ENCODE assay signal across 14 cellular contexts in the genomic region with DNA sequence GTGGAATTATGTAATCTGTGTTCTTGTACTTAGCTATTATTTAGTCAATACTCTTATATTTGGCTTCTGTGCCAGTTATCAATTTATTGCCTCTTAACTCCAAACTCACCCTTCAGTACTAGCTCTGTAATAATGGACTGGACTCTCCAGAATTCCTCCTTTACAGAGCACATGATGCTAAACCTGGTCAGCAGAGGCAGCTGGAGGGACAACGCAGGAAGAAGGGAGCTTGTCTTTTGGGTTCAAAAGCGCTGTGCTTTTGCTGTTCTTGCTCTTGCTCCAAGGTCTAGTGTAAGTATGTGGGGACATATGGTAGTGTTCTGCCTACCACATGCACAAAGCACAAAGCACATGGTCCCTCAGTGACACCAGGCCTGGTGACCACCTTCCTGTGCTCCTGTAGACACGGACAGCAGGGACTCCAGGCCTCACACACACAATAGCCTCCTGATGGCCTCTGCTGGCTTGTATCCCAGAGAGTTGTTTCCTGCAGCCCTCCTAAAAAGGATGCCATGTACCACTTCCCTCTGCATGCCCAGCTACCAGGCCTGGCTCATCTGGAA. TPM values are rescaled to one million over a fixed set of nuclear protein-coding genes. Genes with fewer than 3 reads are reported as not detected.
DNase-seq lines count a peak whose midpoint lies in the region; ATAC-seq and TF ChIP-seq lines count a peak whose summit lies in the region.
"Had no signal": no experiment of that assay in that cellular context is flagged by ENCODE, and none has a peak within 500 bp of the region (broad histone marks: within the 10 kb centered on the region; RNA-seq: fewer than 3 reads in every experiment).

No MANE protein-coding gene starts in this region.

- TF ChIP-seq RAD21 in Ishikawa (IDR thresholded peaks at IDR 0.05; ENCODE audit: low read depth) (peak; percentile 22; the same call in 1 of the 2 replicates), liver (IDR thresholded peaks at IDR 0.05) (peak in 1 of 2 donors; percentile 75)

- no peak overlapping the region for H3K27ac ChIP-seq in liver (ENCODE audit: low read depth in 1 of 2, low read length in 2 of 2)
- H3K27ac ChIP-seq in spleen, result no peak overlapping the region
- H3K27ac ChIP-seq: A549, colonic mucosa, suprapubic skin had no signal

- H3K9me3 ChIP-seq in liver (ENCODE audit: control insufficient read depth in 4 of 4, low read length in 3 of 4) (peaks cover 0 to 2% (median 0%) of the 10 kb centered on the region in 4 donors), spleen (peaks cover 0 to 13% (median 10%) of the 10 kb centered on the region in 8 donors)
- H3K9me3 ChIP-seq: A549, colonic mucosa, suprapubic skin had no signal

- WGBS in liver, result 91% methylated on average over 3 of the region's 3 CpGs
- 77 to 98% (median 78%) methylated on average over 3 of the region's 3 CpGs for WGBS in spleen, 5 donors

- H3K4me3 ChIP-seq in astrocyte of the spinal cord (ENCODE audit: low read depth, low read length) (no peak overlapping the region), liver (ENCODE audit: low read depth in 1 of 3, low read length in 3 of 3) (no peak overlapping the region), spleen (no peak overlapping the region)
- H3K4me3 ChIP-seq: A549, colonic mucosa, suprapubic skin had no signal

- H3K4me1 ChIP-seq in liver (ENCODE audit: control insufficient read depth in 4 of 4, insufficient read depth in 4 of 4, low read length in 3 of 4) (peaks cover 4 to 23% (median 10%) of the 10 kb centered on the region in 4 donors), spleen (peaks cover 13 to 83% (median 59%) of the 10 kb centered on the region in 6 donors)

- no peak for TF ChIP-seq POLR2A in spleen (IDR thresholded peaks at IDR 0.05)

- no peak for ATAC-seq in GM21390 (IDR thresholded peaks at IDR 0.05; ENCODE audit: unreplicated experiment)
- ATAC-seq: A549 had no signal

- intact Hi-C loops in spleen (cut with DNase I; ENCODE audit: low total_unique reads), result no loop called here

- H3K27me3 ChIP-seq in liver (ENCODE audit: control insufficient read depth in 4 of 4, insufficient read depth in 4 of 4, low read length in 3 of 4) (no peaks in the 10 kb centered on the region), spleen (replicated peaks in 1 of 7) (no peaks in the 10 kb centered on the region)
- H3K27me3 ChIP-seq: colonic mucosa, suprapubic skin had no signal

- TF ChIP-seq EP300 in Ishikawa (IDR thresholded peaks at IDR 0.05; ENCODE audit: borderline replicate concordance), result no peak

- DNase-seq in NCI-H2196 (lab: John Stamatoyannopoulos, UW; ENCODE audit: unreplicated experiment) (peak; percentile 22), NCI-H2196 treated with DMSO at 0.1 percent for 48 hours (lab: John Stamatoyannopoulos, UW; ENCODE audit: unreplicated experiment) (no peak), astrocyte of the spinal cord (ENCODE audit: low read depth, low spot score) (no peak), occipital lobe (lab: John Stamatoyannopoulos, UW) (no peak), spleen (no peak)
- DNase-seq: activated CD4-positive, alpha-beta T cell treated with anti-CD3 and anti-CD28 coated beads for 4 hours; activated T-cell treated with anti-CD3 and anti-CD28 coated beads for 4 hours; colonic mucosa; nucleus accumbens had no signal

- TF ChIP-seq CTCF in astrocyte of the spinal cord (IDR thresholded peaks at IDR 0.05; ENCODE audit: low read depth, low read length) (peak; percentile 21), liver (IDR thresholded peaks at IDR 0.05; ENCODE audit: low read depth, low read length, missing input control) (peak; percentile 13), spleen (IDR thresholded peaks at IDR 0.05 in 8 of 11, conservative IDR thresholded peaks at IDR 0.05 in 3 of 11) (no peak)

- in situ Hi-C loops in astrocyte of the spinal cord (cut with HindIII; ENCODE audit: low sequenced_read_pairs), result no loop called here

- H3K36me3 ChIP-seq in liver (ENCODE audit: control insufficient read depth in 4 of 4, insufficient read depth in 3 of 4, low read depth in 1 of 4, low read length in 3 of 4), result no peaks in the 10 kb centered on the region
- H3K36me3 ChIP-seq in spleen, result peaks cover 0 to 4% (median 0%) of the 10 kb centered on the region in 6 donors
- H3K36me3 ChIP-seq: colonic mucosa had no signal

- no peak overlapping the region for H3K9ac ChIP-seq in liver (ENCODE audit: low read depth in 1 of 2, low read length in 2 of 2)

TF ChIP-seq in Ishikawa, 13 proteins besides CTCF, POLR2A, EP300 and RAD21:
- TF ChIP-seq CREB1 (IDR thresholded peaks at IDR 0.05; ENCODE audit: low read depth), result no peak
- no peak for TF ChIP-seq EGR1 (IDR thresholded peaks at IDR 0.05)
- TF ChIP-seq TAF1 (IDR thresholded peaks at IDR 0.05; ENCODE audit: low read depth), result no peak
- no peak for TF ChIP-seq FOXM1 (IDR thresholded peaks at IDR 0.05; ENCODE audit: borderline replicate concordance, low read depth)
- TF ChIP-seq, protein P1, sequence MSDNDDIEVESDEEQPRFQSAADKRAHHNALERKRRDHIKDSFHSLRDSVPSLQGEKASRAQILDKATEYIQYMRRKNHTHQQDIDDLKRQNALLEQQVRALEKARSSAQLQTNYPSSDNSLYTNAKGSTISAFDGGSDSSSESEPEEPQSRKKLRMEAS (IDR thresholded peaks at IDR 0.05), result no peak
- TF ChIP-seq CEBPB (IDR thresholded peaks at IDR 0.05), result no peak
- TF ChIP-seq NFIC (IDR thresholded peaks at IDR 0.05), result no peak
- TF ChIP-seq TEAD4 (IDR thresholded peaks at IDR 0.05), result no peak
- no peak for TF ChIP-seq YY1 (IDR thresholded peaks at IDR 0.05; ENCODE audit: low read depth)
- TF ChIP-seq ZBTB7A (IDR thresholded peaks at IDR 0.05; ENCODE audit: low read depth), result no peak
TF ChIP-seq in Ishikawa: peak in this region for 0.

TF ChIP-seq in liver, 16 proteins besides CTCF, POLR2A, EP300 and RAD21:
- TF ChIP-seq HNF4A (conservative IDR thresholded peaks at IDR 0.05), result peak in 1 of 2 donors; percentile 28
- no peak for TF ChIP-seq JUND (IDR thresholded peaks at IDR 0.05)
TF ChIP-seq in liver: peak in this region for 1.

RNA-seq across cellular contexts. Expression of a gene that starts 46.1 kb away (rescaled TPM):
- 10 to 100 TPM; 14.8 to 23.4 TPM for total RNA-seq in liver
- 10 to 100 TPM in 1 of 2 donors, 1 to 10 TPM in 1; 3.3 to 21.5 TPM for polyA plus RNA-seq in liver
- total RNA-seq in occipital lobe, result 52.6 TPM
- 10 to 100 TPM; 45.0 to 68.3 (median 52.8) TPM for total RNA-seq in spleen
- polyA plus RNA-seq in spleen, result 1 to 10 TPM; 4.2 to 6.1 (median 5.4) TPM

Comparison
In these comparisons a context has a peak if more than half of its experiments do, and no peak if none do; other contexts are left out.
1. CTCF ChIP-seq: peak in astrocyte of the spinal cord (single experiment) and liver (single experiment); none in spleen (0 of 11).